8 cellular contexts compared by ENCODE assay signal in genomic region chr10:44878704-44879530, GRCh38. TPM values are rescaled to one million over a fixed set of nuclear protein-coding genes. Genes with fewer than 3 reads are reported as not detected.
DNase-seq lines count a peak whose midpoint lies in the region; ATAC-seq lines count a peak whose summit lies in the region.

No MANE protein-coding gene starts in this region.

- peak; percentile 92 for ATAC-seq in GM19395 (IDR thresholded peaks at IDR 0.05; ENCODE audit: unreplicated experiment)

- H3K27me3 Mint-ChIP-seq in stimulated activated naive CD8-positive, alpha-beta T cell treated with anti-CD3 and anti-CD28 coated beads, Interleukin-15, Interleukin-2, amounts not matched to agents 100 ng/mL and 50 ng/mL, for 24 hours = peaks cover 8% of the 10 kb centered on the region

- H3K27ac Mint-ChIP-seq in stimulated activated naive CD8-positive, alpha-beta T cell treated with anti-CD3 and anti-CD28 coated beads, Interleukin-15, Interleukin-2, amounts not matched to agents 100 ng/mL and 50 ng/mL, for 24 hours = no peak overlapping the region

- peak overlapping the region; percentile 30 for H3K4me3 ChIP-seq in neuron (ENCODE audit: low read length)

- H3K4me3 Mint-ChIP-seq in stimulated activated naive CD8-positive, alpha-beta T cell treated with anti-CD3 and anti-CD28 coated beads, Interleukin-15, Interleukin-2, amounts not matched to agents 100 ng/mL and 50 ng/mL, for 24 hours = peak overlapping the region; percentile 83

- H2AFZ ChIP-seq in neuron (ENCODE audit: low read depth, low read length) = peak overlapping the region; percentile 27

- no peaks in the 10 kb centered on the region for H3K36me3 ChIP-seq in neuron (ENCODE audit: insufficient read depth, low read length)

- DNase-seq in AG20443 (ENCODE audit: low spot score) (peak; percentile 98), HuH-7.5 (ENCODE audit: low spot score) (peak; percentile 81), SK-N-DZ (ENCODE audit: low spot score) (peak; percentile 86), globus pallidus (ENCODE audit: low spot score) (peak; percentile 89)
- peak; percentile 75 for DNase-seq in activated naive CD4-positive, alpha-beta T cell treated with anti-CD3 and anti-CD28 coated beads, Interleukin-2, amount 50 U/mL, for 16 hours

- peaks cover 4% of the 10 kb centered on the region for H3K4me1 ChIP-seq in neuron (ENCODE audit: insufficient read depth, low read length)

- H3K9me3 Mint-ChIP-seq in stimulated activated naive CD8-positive, alpha-beta T cell treated with anti-CD3 and anti-CD28 coated beads, Interleukin-15, Interleukin-2, amounts not matched to agents 100 ng/mL and 50 ng/mL, for 24 hours = no peaks in the 10 kb centered on the region

- H3K4me1 Mint-ChIP-seq in stimulated activated naive CD8-positive, alpha-beta T cell treated with anti-CD3 and anti-CD28 coated beads, Interleukin-15, Interleukin-2, amounts not matched to agents 100 ng/mL and 50 ng/mL, for 24 hours (ENCODE audit: low read depth) = peaks cover 14% of the 10 kb centered on the region

- H3K9me3 ChIP-seq in neuron (ENCODE audit: low read length) = no peaks in the 10 kb centered on the region

- H3K36me3 Mint-ChIP-seq in stimulated activated naive CD8-positive, alpha-beta T cell treated with anti-CD3 and anti-CD28 coated beads, Interleukin-15, Interleukin-2, amounts not matched to agents 100 ng/mL and 50 ng/mL, for 24 hours (ENCODE audit: low read depth) = no peaks in the 10 kb centered on the region

- H3K27me3 ChIP-seq in neuron (ENCODE audit: insufficient read depth, low read length) = peaks cover 4% of the 10 kb centered on the region

RNA-seq across cellular contexts. Expression of gene TMEM72, which starts 32.2 kb away (rescaled TPM):
- polyA plus RNA-seq in SK-N-DZ (2014; cell fraction: cytosol; rRNA removed) = not detected in 2 replicates
- not detected in 2 replicates for polyA plus RNA-seq in SK-N-DZ (2014; cell fraction: nucleus; rRNA removed)

Comparison
In these comparisons a context has a peak if more than half of its experiments do, and no peak if none do; other contexts are left out.
1. Peak in every context shown above with its lines: DNase-seq, ATAC-seq and H3K4me3 ChIP-seq.